ENCODE assay signal across 6 cellular contexts in the genomic region with DNA sequence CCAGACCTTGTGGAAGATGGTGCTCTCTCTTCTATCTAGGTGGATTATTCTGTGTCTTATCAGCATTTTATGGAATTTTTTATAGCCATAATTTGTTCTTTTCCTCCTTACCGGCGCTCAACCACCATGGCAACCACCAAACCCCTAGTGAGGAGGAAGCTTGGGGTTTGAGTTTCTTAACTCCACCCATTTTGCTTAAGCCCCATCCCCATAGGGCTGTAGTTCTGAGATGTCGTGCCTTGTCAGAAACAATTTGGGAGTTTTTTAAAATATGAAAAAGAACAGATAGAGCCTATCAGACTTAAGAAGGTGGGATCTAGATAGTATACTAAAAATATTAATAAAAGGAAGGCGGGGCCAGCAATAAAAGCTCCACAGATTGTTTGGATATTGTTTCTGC. TPM values are rescaled to one million over a fixed set of nuclear protein-coding genes. Genes with fewer than 3 reads are reported as not detected.
A peak's percentile ranks its signal among the peaks of the same experiment; 100 is the strongest.
DNase-seq lines count a peak whose midpoint lies in the region; ATAC-seq and TF ChIP-seq lines count a peak whose summit lies in the region.

No MANE protein-coding gene starts in this region.

- DNase-seq in activated naive CD4-positive, alpha-beta T cell treated with Interleukin-2 at 50 U/mL for 16 hours: peak; percentile 31
- DNase-seq in activated naive CD4-positive, alpha-beta T cell treated with anti-CD3 and anti-CD28 coated beads, Interleukin-2, amount 50 U/mL, for 16 hours: no peak
- peak; percentile 61 for DNase-seq in activated naive CD4-positive, alpha-beta T cell treated with anti-CD3 and anti-CD28 coated beads, Interleukin-2, amount 10 ng/mL, durations not matched to agents 7 days and 5 days
- DNase-seq in lung (ENCODE audit: low spot score) (no peak), RWPE1 (ENCODE audit: low spot score) (no peak)

- peak overlapping the region; percentile 85 for H3K4me3 Mint-ChIP-seq in activated naive CD4-positive, alpha-beta T cell treated with anti-CD3 and anti-CD28 coated beads, Interleukin-2, amount 10 ng/mL, durations not matched to agents 7 days and 5 days

- CTCF ChIA-PET in activated naive CD4-positive, alpha-beta T cell treated with anti-CD3 and anti-CD28 coated beads, Interleukin-2, amount 10 ng/mL, durations not matched to agents 7 days and 5 days (lab: Charles Lee): interaction anchor here (0.6 to 13.4 kb wide), 13 partner anchors 10 to 135 kb away, joined by 3 to 240 read pairs (median 6); partner anchors contain the start of genes HLA-DMA, PSMB9, TAP1 and TAP2
- CTCF ChIA-PET in RWPE1 (lab: Yijun Ruan, JAX): interaction anchor here (1.2 kb wide), 1 partner anchor 11 kb away, joined by 8 read pairs; no protein-coding TSS in a partner anchor

- H3K4me1 ChIP-seq in lung (ENCODE audit: control insufficient read depth in 2 of 2, insufficient read depth in 2 of 2, low read length in 2 of 2): peaks cover 0 to 5% of the 10 kb centered on the region in 2 donors

- H3K27ac ChIP-seq in lung (ENCODE audit: low read depth in 1 of 2, low read length in 1 of 2): no peak overlapping the region
- H3K27ac ChIP-seq in RWPE1: no peak overlapping the region

- TF ChIP-seq CTCF in lung (IDR thresholded peaks at IDR 0.05; ENCODE audit: control extremely low read depth, extremely low read depth) (no peak), RWPE1 (conservative IDR thresholded peaks at IDR 0.05; ENCODE audit: low read depth) (no peak)

- 0 to 2% methylated on average over 4 of the region's 4 CpGs for WGBS in lung, 2 donors

- peak overlapping the region; percentile 97 for H3K4me3 ChIP-seq in lung

- POLR2A ChIA-PET in RWPE1 (lab: Yijun Ruan, JAX; ENCODE audit: low non-redundant PET): interaction anchor here (0.5 to 0.8 kb wide), 3 partner anchors 8 to 276 kb away, joined by 3 to 5 read pairs (median 4); no protein-coding TSS in a partner anchor

- H3K27me3 ChIP-seq in lung (ENCODE audit: control insufficient read depth, insufficient read depth): no peaks in the 10 kb centered on the region

- no peak for ATAC-seq in lung (ENCODE audit: insufficient read depth, low FRiP score)
- ATAC-seq in GM19467 (IDR thresholded peaks at IDR 0.05; ENCODE audit: unreplicated experiment): no peak

- no peaks in the 10 kb centered on the region for H3K9me3 Mint-ChIP-seq in activated naive CD4-positive, alpha-beta T cell treated with anti-CD3 and anti-CD28 coated beads, Interleukin-2, amount 10 ng/mL, durations not matched to agents 7 days and 5 days

- H3K27me3 Mint-ChIP-seq in activated naive CD4-positive, alpha-beta T cell treated with anti-CD3 and anti-CD28 coated beads, Interleukin-2, amount 10 ng/mL, durations not matched to agents 7 days and 5 days: peaks cover 10% of the 10 kb centered on the region

- H3K27ac Mint-ChIP-seq in activated naive CD4-positive, alpha-beta T cell treated with anti-CD3 and anti-CD28 coated beads, Interleukin-2, amount 10 ng/mL, durations not matched to agents 7 days and 5 days: peak overlapping the region; percentile 97

- peaks cover 38% of the 10 kb centered on the region for H3K4me1 Mint-ChIP-seq in activated naive CD4-positive, alpha-beta T cell treated with anti-CD3 and anti-CD28 coated beads, Interleukin-2, amount 10 ng/mL, durations not matched to agents 7 days and 5 days

- H3K36me3 ChIP-seq in lung (ENCODE audit: control insufficient read depth in 2 of 2, insufficient read depth in 2 of 2, low read length in 2 of 2): peaks cover 46 to 48% of the 10 kb centered on the region in 2 donors

- H3K9me3 ChIP-seq in lung (ENCODE audit: control insufficient read depth in 2 of 2, insufficient read depth in 1 of 2, low read length in 1 of 2): no peaks in the 10 kb centered on the region

- H3K36me3 Mint-ChIP-seq in activated naive CD4-positive, alpha-beta T cell treated with anti-CD3 and anti-CD28 coated beads, Interleukin-2, amount 10 ng/mL, durations not matched to agents 7 days and 5 days: peaks cover 89% of the 10 kb centered on the region

RNA-seq across cellular contexts. Expression of gene BRD2, which starts 5.5 kb away (rescaled TPM):
- total RNA-seq in lung: 100 to 1,000 TPM; 178 TPM
- 100 to 1,000 TPM; 114 to 117 TPM for polyA plus RNA-seq in lung

RNA-seq across cellular contexts. Expression of gene HLA-DMA, which starts 21.0 kb away (rescaled TPM):
- 100 to 1,000 TPM in 1 of 2 donors, 10 to 100 TPM in 1; 76.8 to 130 TPM for total RNA-seq in lung
- 100 to 1,000 TPM; 106 to 240 TPM for polyA plus RNA-seq in lung

RNA-seq across cellular contexts. Expression of gene HLA-DMB, which starts 33.1 kb away (rescaled TPM):
- 10 to 100 TPM; 42.3 to 76.7 TPM for total RNA-seq in lung
- polyA plus RNA-seq in lung: 10 to 100 TPM; 50.1 to 52.2 TPM

RNA-seq across cellular contexts. Expression of gene HLA-DOA, which starts 35.5 kb away (rescaled TPM):
- 10 to 100 TPM; 20.7 to 26.4 TPM for total RNA-seq in lung
- polyA plus RNA-seq in lung: 10 to 100 TPM in 1 of 2 donors, 1 to 10 TPM in 1; 4.6 to 12.8 TPM

Comparison
In these comparisons a context has a peak if more than half of its experiments do, and no peak if none do; other contexts are left out.
1. DNase-seq: peak in activated naive CD4-positive, alpha-beta T cell treated with Interleukin-2 at 50 U/mL for 16 hours (single experiment) and activated naive CD4-positive, alpha-beta T cell treated with anti-CD3 and anti-CD28 coated beads, Interleukin-2, amount 10 ng/mL, durations not matched to agents 7 days and 5 days (single experiment); none in activated naive CD4-positive, alpha-beta T cell treated with anti-CD3 and anti-CD28 coated beads, Interleukin-2, amount 50 U/mL, for 16 hours (single experiment), lung (single experiment) and RWPE1 (single experiment).